Comparison of ENCODE assay signal across 1 cellular context in the genomic region with DNA sequence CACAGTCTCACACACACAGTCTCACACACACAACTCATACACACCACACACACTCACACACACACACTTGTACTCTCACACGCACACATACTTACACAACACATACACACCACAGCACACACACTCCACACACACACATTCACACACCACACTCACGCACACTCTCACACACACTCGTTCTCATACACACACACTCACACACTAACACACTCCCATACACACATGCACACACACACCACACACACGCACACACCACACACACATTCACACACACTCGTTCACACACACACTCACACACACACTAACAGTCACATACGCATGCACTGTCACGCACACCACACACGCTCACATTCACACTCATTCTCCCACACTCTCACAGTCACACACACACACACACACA.
TF ChIP-seq lines count a peak whose summit lies in the region.

No MANE protein-coding gene starts in this region.

TF ChIP-seq in HepG2, 621 proteins besides CTCF, POLR2A, EP300 and RAD21:
- TF ChIP-seq, protein P1, sequence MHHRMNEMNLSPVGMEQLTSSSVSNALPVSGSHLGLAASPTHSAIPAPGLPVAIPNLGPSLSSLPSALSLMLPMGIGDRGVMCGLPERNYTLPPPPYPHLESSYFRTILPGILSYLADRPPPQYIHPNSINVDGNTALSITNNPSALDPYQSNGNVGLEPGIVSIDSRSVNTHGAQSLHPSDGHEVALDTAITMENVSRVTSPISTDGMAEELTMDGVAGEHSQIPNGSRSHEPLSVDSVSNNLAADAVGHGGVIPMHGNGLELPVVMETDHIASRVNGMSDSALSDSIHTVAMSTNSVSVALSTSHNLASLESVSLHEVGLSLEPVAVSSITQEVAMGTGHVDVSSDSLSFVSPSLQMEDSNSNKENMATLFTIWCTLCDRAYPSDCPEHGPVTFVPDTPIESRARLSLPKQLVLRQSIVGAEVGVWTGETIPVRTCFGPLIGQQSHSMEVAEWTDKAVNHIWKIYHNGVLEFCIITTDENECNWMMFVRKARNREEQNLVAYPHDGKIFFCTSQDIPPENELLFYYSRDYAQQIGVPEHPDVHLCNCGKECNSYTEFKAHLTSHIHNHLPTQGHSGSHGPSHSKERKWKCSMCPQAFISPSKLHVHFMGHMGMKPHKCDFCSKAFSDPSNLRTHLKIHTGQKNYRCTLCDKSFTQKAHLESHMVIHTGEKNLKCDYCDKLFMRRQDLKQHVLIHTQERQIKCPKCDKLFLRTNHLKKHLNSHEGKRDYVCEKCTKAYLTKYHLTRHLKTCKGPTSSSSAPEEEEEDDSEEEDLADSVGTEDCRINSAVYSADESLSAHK (CRISPR knock-in tag; IDR thresholded peaks at IDR 0.05; ENCODE audit: borderline replicate concordance): no peak
- 0 out of 2 replicates have a peak, but pooled peaks have one; percentile 8 for TF ChIP-seq FOXP1 (IDR thresholded peaks at IDR 0.05)
- TF ChIP-seq FOXP1 (CRISPR knock-in tag; IDR thresholded peaks at IDR 0.05): no peak
- TF ChIP-seq ZNF180 (CRISPR knock-in tag; IDR thresholded peaks at IDR 0.05; ENCODE audit: borderline replicate concordance, low read depth): no peak
- TF ChIP-seq IKZF1 (IDR thresholded peaks at IDR 0.05): peak; percentile 66; the same call in 1 of the 2 replicates
- TF ChIP-seq ZFP36L2 (CRISPR knock-in tag; IDR thresholded peaks at IDR 0.05): no peak
- 0 out of 2 replicates have a peak, but pooled peaks have one; percentile 20 for TF ChIP-seq FOXA1 (IDR thresholded peaks at IDR 0.05)
- TF ChIP-seq FOXA1 (CRISPR knock-in tag; IDR thresholded peaks at IDR 0.05): no peak
